Comparison of ENCODE assay signal across 9 cellular contexts in the genomic region with DNA sequence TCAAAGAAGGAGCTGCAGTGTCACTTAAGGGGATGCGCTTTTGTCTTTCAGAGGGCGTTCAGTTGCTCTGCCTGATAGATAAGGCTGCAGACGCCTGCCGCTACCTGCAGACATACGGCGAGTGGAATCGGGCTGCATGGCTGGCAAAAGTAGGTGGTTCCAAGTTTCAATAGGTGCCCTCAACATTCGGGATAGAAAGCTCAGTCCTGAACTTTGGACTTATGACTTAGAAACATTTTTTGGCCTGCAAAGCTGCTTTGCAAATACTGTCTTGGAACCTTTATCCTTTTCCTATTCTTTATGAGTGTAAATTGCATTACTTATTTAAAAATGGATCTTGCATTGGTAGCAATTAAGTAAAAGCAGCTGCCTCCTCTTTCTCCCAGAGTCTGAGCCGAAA.
"Had no signal": no experiment of that assay in that cellular context is flagged by ENCODE, and none has a peak within 500 bp of the region (broad histone marks: within the 10 kb centered on the region; RNA-seq: fewer than 3 reads in every experiment).

No MANE protein-coding gene starts in this region.

- DNase-seq: GOT3, H7, HFFc6, IMR-90, KG1 had no signal

- H3K4me1 ChIP-seq: HAP-1 had no signal

- FAIRE-seq: K562 had no signal

- H3K4me3 ChIP-seq: HAP-1, K562 had no signal

- H3K9me3 ChIP-seq: HAP-1 had no signal

- H3K27ac ChIP-seq: HL-60 had no signal

- ATAC-seq: HCT116, K562 had no signal
